ENCODE assay signal across 1 cellular context in the genomic region with DNA sequence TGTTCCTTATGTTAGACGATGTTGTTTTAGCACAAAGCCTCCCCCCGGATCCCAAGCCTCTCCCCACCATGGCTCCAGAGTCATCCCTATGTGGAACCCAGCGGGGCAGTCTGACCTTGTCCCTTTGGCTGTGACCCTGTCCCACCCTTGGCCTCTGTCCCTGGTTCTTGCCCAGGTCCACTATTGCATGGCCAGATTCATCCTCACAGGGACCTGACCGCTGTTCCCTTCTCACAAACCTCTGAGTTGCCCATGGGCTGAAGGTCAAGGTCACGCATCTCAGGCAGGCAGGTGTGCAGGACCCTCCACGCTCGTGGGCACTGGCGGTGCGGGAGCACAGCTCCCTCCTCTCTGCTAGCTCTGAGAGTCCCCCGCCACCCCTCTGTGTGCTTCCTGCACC.
A peak's percentile ranks its signal among the peaks of the same experiment; 100 is the strongest.
TF ChIP-seq lines count a peak whose summit lies in the region.

No MANE protein-coding gene starts in this region.

TF ChIP-seq in HepG2, 621 proteins besides CTCF, POLR2A, EP300 and RAD21 (continued from another document):
- TF ChIP-seq ZBTB33 (CRISPR knock-in tag; IDR thresholded peaks at IDR 0.05) (peak; percentile 75), HNF4G (IDR thresholded peaks at IDR 0.05; ENCODE audit: borderline replicate concordance, low read depth, low read length) (peak; percentile 35; the same call in 1 of the 2 replicates), HNF4G (CRISPR knock-in tag; IDR thresholded peaks at IDR 0.05; ENCODE audit: borderline replicate concordance, low read depth) (peak; percentile 43; the same call in 1 of the 2 replicates), TOPORS (CRISPR knock-in tag; IDR thresholded peaks at IDR 0.05) (no peak)
TF ChIP-seq in HepG2: peak in this region for 3.
